6 cellular contexts compared by ENCODE assay signal in the genomic region with DNA sequence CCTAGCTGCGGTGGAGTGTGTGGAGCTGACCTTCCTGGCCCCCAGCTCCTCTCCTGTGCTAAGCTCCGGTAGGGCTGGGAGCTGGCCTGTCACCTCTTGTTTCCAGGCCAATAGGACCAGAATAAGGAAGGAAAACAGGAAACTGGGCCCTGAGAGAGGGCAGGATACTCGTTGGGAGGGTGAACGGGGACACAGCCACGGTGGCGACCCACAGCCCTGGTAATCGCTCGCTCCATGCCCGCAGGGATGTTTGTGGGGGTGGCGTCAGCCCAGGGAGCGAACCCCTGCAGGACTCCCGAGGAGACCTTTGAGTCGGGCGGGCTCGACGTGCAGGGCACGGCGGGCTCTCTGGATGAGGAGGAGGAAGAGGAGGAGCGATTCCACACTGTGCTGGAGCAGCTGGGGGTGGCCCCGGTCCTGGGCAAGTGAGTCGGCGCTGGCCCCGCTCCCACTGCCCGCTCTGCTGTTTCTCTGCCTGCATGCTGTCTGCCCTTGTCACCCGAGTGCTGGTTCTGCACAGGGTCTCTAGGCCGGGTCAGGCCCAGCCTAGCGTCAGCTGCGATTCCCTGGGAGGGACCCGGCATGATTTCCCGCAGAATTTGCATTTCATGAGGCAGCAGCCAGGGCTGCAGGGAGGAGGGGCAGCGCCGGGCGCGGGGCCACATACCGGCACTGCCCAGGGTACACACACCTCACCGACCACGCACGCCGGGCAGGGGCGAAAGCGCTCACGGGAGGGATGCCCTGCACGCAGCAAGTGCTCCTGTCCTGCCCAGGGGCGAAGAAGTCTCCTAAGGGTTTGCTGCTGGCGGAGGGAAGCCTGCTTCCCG. TPM values are rescaled to one million over a fixed set of nuclear protein-coding genes. Genes with fewer than 3 reads are reported as not detected.
A peak's percentile ranks its signal among the peaks of the same experiment; 100 is the strongest.
DNase-seq lines count a peak whose midpoint lies in the region; ATAC-seq and TF ChIP-seq lines count a peak whose summit lies in the region.

No MANE protein-coding gene starts in this region.

- H3K4me3 ChIP-seq in GM23338 (peak overlapping the region; percentile 89), cardiac fibroblast (replicated peaks in 1 of 2; ENCODE audit: low read depth in 2 of 2, low read length in 2 of 2) (peak overlapping the region; percentile 11 to 18), neuron (ENCODE audit: low read length) (peak overlapping the region; percentile 35)

- no peaks in the 10 kb centered on the region; the same call in 2 of the 3 replicates for H3K9me3 Mint-ChIP-seq in GM23338

- H3K4me1 ChIP-seq in GM23338 (ENCODE audit: insufficient read depth) (peaks cover 34% of the 10 kb centered on the region), neuron (ENCODE audit: insufficient read depth, low read length) (peaks cover 63% of the 10 kb centered on the region)

- no peaks in the 10 kb centered on the region for H3K9me3 ChIP-seq in neuron (ENCODE audit: low read length)

- no peaks in the 10 kb centered on the region for H3K9me2 ChIP-seq in GM23338 (ENCODE audit: insufficient read depth)

- no peak overlapping the region for H3K27ac Mint-ChIP-seq in GM23338

- peaks cover 28% of the 10 kb centered on the region for H3K27me3 ChIP-seq in GM23338 (ENCODE audit: insufficient read depth)
- peaks cover 7% of the 10 kb centered on the region for H3K27me3 ChIP-seq in neuron (ENCODE audit: insufficient read depth, low read length)

- H3K4me1 Mint-ChIP-seq in GM23338 = peaks cover 50% of the 10 kb centered on the region

- ATAC-seq in GM23338 = peak; percentile 3
- no peak for ATAC-seq in HG03521 (IDR thresholded peaks at IDR 0.05; ENCODE audit: unreplicated experiment)

- H3K27ac ChIP-seq in GM23338 (ENCODE audit: low read depth) = no peak overlapping the region

- peaks cover 30% of the 10 kb centered on the region for H3F3A ChIP-seq in GM23338 (replicated peaks; ENCODE audit: low read depth)

- H3K79me2 ChIP-seq in GM23338 (replicated peaks; ENCODE audit: insufficient read depth) = 0 out of 2 replicates have a peak, but pooled peaks cover 5% of the 10 kb centered on the region

- peak overlapping the region; percentile 98 for H3K4me2 ChIP-seq in GM23338

- H2AFZ ChIP-seq in GM23338 (peak overlapping the region; percentile 80), neuron (ENCODE audit: low read depth, low read length) (no peak overlapping the region)

- H3K36me3 ChIP-seq in GM23338 (ENCODE audit: insufficient read depth) = no peaks in the 10 kb centered on the region
- H3K36me3 ChIP-seq in neuron (ENCODE audit: insufficient read depth, low read length) = peaks cover 8% of the 10 kb centered on the region

- peaks cover 7% of the 10 kb centered on the region; the same call in 1 of the 3 replicates for H3K36me3 Mint-ChIP-seq in GM23338 (ENCODE audit: low read depth)

- peak; percentile 64 for DNase-seq in GM23338 (ENCODE audit: low spot score)
- no peak for DNase-seq in cardiac fibroblast (ENCODE audit: low read depth in 2 of 2)
- DNase-seq in activated gamma-delta T cell treated with Interleukin-2 at 50 U/mL for 16 hours = no peak
- no peak for DNase-seq in stimulated activated naive CD4-positive, alpha-beta T cell (lab: John Stamatoyannopoulos, UW)

- H3K4me3 Mint-ChIP-seq in GM23338 = peak overlapping the region; percentile 64

- peaks cover 62% of the 10 kb centered on the region for H3K27me3 Mint-ChIP-seq in GM23338 (ENCODE audit: insufficient read depth, low read depth, poor library complexity)

- H4K20me1 ChIP-seq in GM23338 (replicated peaks; ENCODE audit: insufficient read depth) = peaks cover 6% of the 10 kb centered on the region; the same call in 1 of the 2 replicates

- TF ChIP-seq CTCF in GM23338 (conservative IDR thresholded peaks at IDR 0.05; ENCODE audit: low read depth in 2 of 2) = no peak
- TF ChIP-seq CTCF in cardiac fibroblast (IDR thresholded peaks at IDR 0.05; ENCODE audit: low read depth, low read length) = no peak

TF ChIP-seq in GM23338, 12 proteins besides CTCF, POLR2A, EP300 and RAD21:
- TF ChIP-seq ZNF114 (CRISPR knock-in tag; IDR thresholded peaks at IDR 0.05) (no peak), EZH2phosphoT487 (IDR thresholded peaks at IDR 0.05; ENCODE audit: unreplicated experiment) (no peak), POLR2AphosphoS5 (IDR thresholded peaks at IDR 0.05; ENCODE audit: low read depth) (no peak; the same call in 1 of the 2 replicates), ZNF331 (CRISPR knock-in tag; IDR thresholded peaks at IDR 0.05; ENCODE audit: low read depth) (no peak), EZH2 (IDR thresholded peaks at IDR 0.05; ENCODE audit: low read depth, unreplicated experiment) (no peak)
- TF ChIP-seq, protein P1, sequence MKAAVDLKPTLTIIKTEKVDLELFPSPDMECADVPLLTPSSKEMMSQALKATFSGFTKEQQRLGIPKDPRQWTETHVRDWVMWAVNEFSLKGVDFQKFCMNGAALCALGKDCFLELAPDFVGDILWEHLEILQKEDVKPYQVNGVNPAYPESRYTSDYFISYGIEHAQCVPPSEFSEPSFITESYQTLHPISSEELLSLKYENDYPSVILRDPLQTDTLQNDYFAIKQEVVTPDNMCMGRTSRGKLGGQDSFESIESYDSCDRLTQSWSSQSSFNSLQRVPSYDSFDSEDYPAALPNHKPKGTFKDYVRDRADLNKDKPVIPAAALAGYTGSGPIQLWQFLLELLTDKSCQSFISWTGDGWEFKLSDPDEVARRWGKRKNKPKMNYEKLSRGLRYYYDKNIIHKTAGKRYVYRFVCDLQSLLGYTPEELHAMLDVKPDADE (IDR thresholded peaks at IDR 0.05) = no peak

RNA-seq across cellular contexts. Expression of a gene that starts 1.6 kb away (rescaled TPM):
- 58.0 and 64.1 TPM in 2 replicates for total RNA-seq in GM23338 (2014; rRNA removed; shearing (Covaris generic))
- 55.9 and 59.4 TPM in 2 replicates for polyA plus RNA-seq in GM23338 (2016; fragmentation: Nextera tagmentation; extraction: Ambion mirVana)

RNA-seq across cellular contexts. Expression of a gene that starts 3.4 kb away (rescaled TPM):
- 109 and 119 TPM in 2 replicates for total RNA-seq in GM23338 (2014; rRNA removed; shearing (Covaris generic))
- polyA plus RNA-seq in GM23338 (2016; fragmentation: Nextera tagmentation; extraction: Ambion mirVana) = 62.9 and 64.4 TPM in 2 replicates

RNA-seq across cellular contexts. Expression of a gene that starts 10.6 kb away (rescaled TPM):
- 33.4 and 45.6 TPM in 2 replicates for total RNA-seq in GM23338 (2014; rRNA removed; shearing (Covaris generic))
- 31.1 and 32.3 TPM in 2 replicates for polyA plus RNA-seq in GM23338 (2016; fragmentation: Nextera tagmentation; extraction: Ambion mirVana)

RNA-seq across cellular contexts. Expression of a gene that starts 13.0 kb away (rescaled TPM):
- 32.2 and 34.0 TPM in 2 replicates for total RNA-seq in GM23338 (2014; rRNA removed; shearing (Covaris generic))
- 369 TPM in 2 replicates for polyA plus RNA-seq in GM23338 (2016; fragmentation: Nextera tagmentation; extraction: Ambion mirVana)

RNA-seq across cellular contexts. Expression of a gene that starts 13.3 kb away (rescaled TPM):
- 145 and 150 TPM in 2 replicates for total RNA-seq in GM23338 (2014; rRNA removed; shearing (Covaris generic))
- polyA plus RNA-seq in GM23338 (2016; fragmentation: Nextera tagmentation; extraction: Ambion mirVana) = 76.8 and 88.4 TPM in 2 replicates

Comparison
In these comparisons a context has a peak if more than half of its experiments do, and no peak if none do; other contexts are left out.
1. H3K4me3 ChIP-seq: peak in every context shown above with its lines; median percentile 89 in GM23338; 35 in neuron; 14 in cardiac fibroblast.